Comparison of ENCODE assay signal across 14 cellular contexts in the genomic region with DNA sequence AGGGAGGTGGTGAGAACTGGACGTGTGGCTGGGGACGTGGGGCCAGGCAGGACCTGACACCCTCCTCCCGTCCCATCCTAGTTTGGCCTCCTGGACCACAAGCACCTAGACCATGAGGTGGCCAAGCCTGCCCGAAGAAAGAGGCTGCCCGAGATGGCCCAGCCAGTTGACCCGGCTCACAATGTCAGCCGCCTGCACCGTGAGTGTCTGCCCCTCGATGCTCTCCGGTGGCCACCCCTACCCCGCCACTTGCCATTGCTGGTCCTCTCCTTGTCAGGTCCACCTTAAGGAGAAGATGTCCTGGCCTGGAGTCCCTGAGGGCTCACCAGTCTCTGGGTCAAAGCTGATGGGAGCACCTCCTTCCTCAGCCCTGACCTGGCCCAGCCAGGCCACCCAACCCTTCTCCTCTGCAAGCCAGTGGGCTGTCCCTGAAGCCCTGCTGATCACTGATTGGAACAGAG. TPM values are rescaled to one million over a fixed set of nuclear protein-coding genes. Genes with fewer than 3 reads are reported as not detected.
DNase-seq lines count a peak whose midpoint lies in the region; ATAC-seq and TF ChIP-seq lines count a peak whose summit lies in the region.
"Had no signal": no experiment of that assay in that cellular context is flagged by ENCODE, and none has a peak within 500 bp of the region (broad histone marks: within the 10 kb centered on the region; RNA-seq: fewer than 3 reads in every experiment).

No MANE protein-coding gene starts in this region.

- no peak overlapping the region for H2AFZ ChIP-seq in trophoblast cell (ENCODE audit: insufficient read depth, low read length, poor library complexity)

- no peak overlapping the region for H3K4me2 ChIP-seq in trophoblast cell (ENCODE audit: low read length)

- H3K27ac ChIP-seq in 22Rv1 (peak overlapping the region; percentile 96), trophoblast cell (ENCODE audit: low read depth, low read length) (no peak overlapping the region)

- DNase-seq in adipocyte (ENCODE audit: low read depth) (no peak), fibroblast of mammary gland (ENCODE audit: low read depth) (no peak), trophoblast cell (peak in 1 of 2 donors; percentile 37), foreskin melanocyte (no peak), NCI-H774 (lab: John Stamatoyannopoulos, UW) (no peak)
- DNase-seq in stimulated activated CD4-positive, alpha-beta T cell treated with anti-CD3 and anti-CD28 coated beads, Interleukin-4, amount 100 ng/mL, for 24 hours = no peak
- DNase-seq: amniotic stem cell; NCI-H1436 treated with DMSO at 0.1 percent for 48 hours; small intestine; stimulated activated naive CD8-positive, alpha-beta T cell treated with anti-CD3 and anti-CD28 coated beads, Interleukin-15, amount 100 ng/mL, for 72 hours had no signal

- peak overlapping the region; percentile 90 for H3K4me3 ChIP-seq in adipocyte (ENCODE audit: low read length)
- peak overlapping the region; percentile 26 for H3K4me3 ChIP-seq in fibroblast of mammary gland (ENCODE audit: control insufficient read depth, low read depth, low read length)
- no peak overlapping the region for H3K4me3 ChIP-seq in trophoblast cell (ENCODE audit: low read depth, low read length)

- H3K4ac ChIP-seq in trophoblast cell (ENCODE audit: low read depth, low read length) = no peak overlapping the region

- WGBS in trophoblast cell (ENCODE audit: extremely low coverage, insufficient coverage, insufficient read length) = no CpG with 5 or more reads among the region's 11 CpGs

- TF ChIP-seq CTCF in 22Rv1 (IDR thresholded peaks at IDR 0.05) (no peak), fibroblast of mammary gland (conservative IDR thresholded peaks at IDR 0.05; ENCODE audit: control insufficient read depth, insufficient read depth, low read depth, low read length) (no peak)

- peak overlapping the region; percentile 21 for H2BK12ac ChIP-seq in trophoblast cell (ENCODE audit: low read length)

- no peak overlapping the region for H3K14ac ChIP-seq in trophoblast cell (ENCODE audit: low read length)

- no peak overlapping the region for H4K8ac ChIP-seq in trophoblast cell (ENCODE audit: low read depth, low read length)

- H4K12ac ChIP-seq in trophoblast cell (ENCODE audit: low read depth, low read length) = no peak overlapping the region

- peaks cover 60% of the 10 kb centered on the region for H3K4me1 ChIP-seq in adipocyte (ENCODE audit: control insufficient read depth, insufficient read depth, low read length)
- H3K4me1 ChIP-seq in trophoblast cell (ENCODE audit: control insufficient read depth in 1 of 2, insufficient read depth in 2 of 2, low read length in 2 of 2) = peaks cover 21 to 27% of the 10 kb centered on the region in 2 experiments

- peaks cover 3% of the 10 kb centered on the region for H3K79me2 ChIP-seq in trophoblast cell (ENCODE audit: control insufficient read depth, insufficient read depth, low read length, poor library complexity)

- no peak overlapping the region for H3K23ac ChIP-seq in trophoblast cell (ENCODE audit: low read length)

- H2BK5ac ChIP-seq in trophoblast cell (ENCODE audit: low read depth, low read length, poor library complexity) = no peak overlapping the region

- H3K27me3 ChIP-seq in adipocyte (replicated peaks; ENCODE audit: control insufficient read depth, insufficient read depth, low read length) (no peaks in the 10 kb centered on the region), trophoblast cell (ENCODE audit: insufficient read depth, low read length) (peaks cover 6% of the 10 kb centered on the region)

- peaks cover 44% of the 10 kb centered on the region for H3K36me3 ChIP-seq in adipocyte (ENCODE audit: control insufficient read depth, insufficient read depth, low read length, severe bottlenecking)
- peaks cover 0 to under 1% of the 10 kb centered on the region in 2 experiments for H3K36me3 ChIP-seq in trophoblast cell (ENCODE audit: control insufficient read depth in 1 of 2, insufficient read depth in 2 of 2, low read length in 2 of 2)

- H3K9me3 ChIP-seq in adipocyte (ENCODE audit: control insufficient read depth, low read length) = no peaks in the 10 kb centered on the region
- H3K9me3 ChIP-seq in trophoblast cell (ENCODE audit: insufficient read depth, low read depth, low read length) = peaks cover 12% of the 10 kb centered on the region
- H3K9me3 ChIP-seq: esophagus muscularis mucosa had no signal

- H3K9ac ChIP-seq in adipocyte (ENCODE audit: low read length) (peak overlapping the region; percentile 94), trophoblast cell (ENCODE audit: low read length) (no peak overlapping the region)

- H3K79me1 ChIP-seq in trophoblast cell (ENCODE audit: low read length) = peaks cover 10% of the 10 kb centered on the region

- H3K18ac ChIP-seq in trophoblast cell (ENCODE audit: low read length) = no peak overlapping the region

- H2AK5ac ChIP-seq in trophoblast cell (ENCODE audit: low read length) = peak overlapping the region; percentile 45

- no peak overlapping the region for H2BK120ac ChIP-seq in trophoblast cell (ENCODE audit: insufficient read depth, low read length, poor library complexity)

- peak overlapping the region; percentile 3 for H4K91ac ChIP-seq in trophoblast cell (ENCODE audit: low read depth, low read length)

- no peak for ATAC-seq in GM19351 (IDR thresholded peaks at IDR 0.05; ENCODE audit: unreplicated experiment)
- ATAC-seq: stimulated activated naive CD8-positive, alpha-beta T cell treated with anti-CD3 and anti-CD28 coated beads, Interleukin-15, amount 100 ng/mL, for 72 hours had no signal

RNA-seq across cellular contexts. Expression of gene ANGPTL4, which starts 2.2 kb away (rescaled TPM):
- 4.1 and 4.3 TPM in 2 replicates for polyA plus RNA-seq in trophoblast cell (2013)
- polyA plus RNA-seq: neural cell had no signal

RNA-seq across cellular contexts. Expression of gene KANK3, which starts 23.1 kb away (rescaled TPM):
- 0.60 and 0.90 TPM in 2 replicates for polyA plus RNA-seq in trophoblast cell (2013)

RNA-seq across cellular contexts. Expression of gene RAB11B, which starts 24.0 kb away (rescaled TPM):
- 124 and 125 TPM in 2 replicates for polyA plus RNA-seq in trophoblast cell (2013)

RNA-seq across cellular contexts. Expression of gene RPS28, which starts 44.9 kb away (rescaled TPM):
- polyA plus RNA-seq in trophoblast cell (2013) = 1,437 and 1,442 TPM in 2 replicates

RNA-seq across cellular contexts. Expression of gene NDUFA7, which starts 45.0 kb away (rescaled TPM):
- 113 and 115 TPM in 2 replicates for polyA plus RNA-seq in trophoblast cell (2013)
